13 cellular contexts compared by ENCODE assay signal in the genomic region with DNA sequence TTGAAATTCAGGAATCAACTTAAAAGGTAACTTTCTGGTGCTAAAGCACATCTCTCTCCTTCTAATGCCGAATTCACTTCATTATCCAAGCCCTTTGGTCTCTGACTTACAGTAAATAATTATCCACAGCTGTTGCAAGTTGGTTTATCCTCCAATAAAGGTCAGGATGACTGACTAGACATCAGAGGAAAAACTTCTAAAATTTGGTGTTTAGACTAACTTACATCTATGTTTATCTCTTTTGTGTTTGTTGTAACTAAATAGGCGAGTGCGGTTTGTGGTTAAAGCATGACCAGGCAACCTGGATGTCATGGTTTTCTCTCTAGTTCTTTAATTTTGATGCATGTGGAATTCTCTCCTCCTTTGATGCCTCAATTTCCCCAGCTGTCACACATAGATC.
"Had no signal": no experiment of that assay in that cellular context is flagged by ENCODE, and none has a peak within 500 bp of the region (broad histone marks: within the 10 kb centered on the region; RNA-seq: fewer than 3 reads in every experiment).

No MANE protein-coding gene starts in this region.

- H3K27me3 ChIP-seq: gastrocnemius medialis, tibial artery, vagina had no signal

- H3K36me3 ChIP-seq: gastrocnemius medialis, tibial artery, vagina had no signal

- H3K4me1 ChIP-seq: gastrocnemius medialis had no signal

- H3K4me3 ChIP-seq: gastrocnemius medialis, tibial artery, vagina had no signal

- DNase-seq: activated CD4-positive, alpha-beta T cell treated with anti-CD3 and anti-CD28 coated beads, Interleukin-2, amount 10 ng/mL, durations not matched to agents 7 days and 5 days; activated CD4-positive, CD25-positive, alpha-beta regulatory T cell; activated naive CD4-positive, alpha-beta T cell treated with anti-CD3 and anti-CD28 coated beads, Interleukin-2, amount 50 U/mL, for 16 hours; activated T-cell treated with anti-CD3 and anti-CD28 coated beads for 4 hours; dermis blood vessel endothelial cell; erythroblast; gastrocnemius medialis; kidney; left ventricle myocardium superior; posterior cingulate gyrus; T-helper 2 cell; tibial artery had no signal

- H3K27ac ChIP-seq: gastrocnemius medialis, tibial artery, vagina had no signal

- H3K9me3 ChIP-seq: gastrocnemius medialis, tibial artery, vagina had no signal
